Comparison of ENCODE assay signal across 1 cellular context in the genomic region with DNA sequence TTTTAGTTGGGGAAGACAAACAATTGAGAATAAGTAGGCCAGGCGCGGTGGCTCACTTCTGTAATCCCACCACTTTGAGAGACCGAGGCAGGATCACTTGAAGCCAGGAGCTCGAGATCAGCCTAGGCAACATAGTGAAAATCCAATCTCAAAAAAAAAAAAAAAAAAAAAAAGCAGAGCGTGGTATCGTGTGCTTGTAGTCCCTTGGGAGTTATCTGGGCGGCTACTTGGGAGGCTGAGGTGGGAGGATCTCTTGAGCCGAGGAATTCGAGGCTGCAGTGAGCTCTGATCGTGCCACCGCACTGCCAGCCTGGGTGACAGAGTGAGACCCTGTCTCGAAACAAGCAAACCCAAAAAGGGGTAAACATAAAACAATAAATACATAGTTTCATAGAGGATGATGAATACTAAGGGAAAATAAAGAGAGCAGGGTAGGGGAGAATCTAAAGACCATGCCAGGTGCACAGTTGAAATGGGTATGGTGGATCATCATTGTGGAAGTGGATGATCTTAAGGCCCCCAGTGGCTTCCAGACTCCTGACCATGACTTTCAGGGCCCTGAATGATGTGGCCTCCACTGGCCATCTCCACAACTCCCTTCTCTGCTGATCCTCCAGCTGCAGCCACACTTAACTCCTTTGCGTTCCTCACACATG.
A peak's percentile ranks its signal among the peaks of the same experiment; 100 is the strongest.
TF ChIP-seq lines count a peak whose summit lies in the region.

No MANE protein-coding gene starts in this region.

TF ChIP-seq in HepG2, 621 proteins besides CTCF, POLR2A, EP300 and RAD21 (continues in another document):
- TF ChIP-seq, protein P1, sequence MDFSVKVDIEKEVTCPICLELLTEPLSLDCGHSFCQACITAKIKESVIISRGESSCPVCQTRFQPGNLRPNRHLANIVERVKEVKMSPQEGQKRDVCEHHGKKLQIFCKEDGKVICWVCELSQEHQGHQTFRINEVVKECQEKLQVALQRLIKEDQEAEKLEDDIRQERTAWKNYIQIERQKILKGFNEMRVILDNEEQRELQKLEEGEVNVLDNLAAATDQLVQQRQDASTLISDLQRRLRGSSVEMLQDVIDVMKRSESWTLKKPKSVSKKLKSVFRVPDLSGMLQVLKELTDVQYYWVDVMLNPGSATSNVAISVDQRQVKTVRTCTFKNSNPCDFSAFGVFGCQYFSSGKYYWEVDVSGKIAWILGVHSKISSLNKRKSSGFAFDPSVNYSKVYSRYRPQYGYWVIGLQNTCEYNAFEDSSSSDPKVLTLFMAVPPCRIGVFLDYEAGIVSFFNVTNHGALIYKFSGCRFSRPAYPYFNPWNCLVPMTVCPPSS (IDR thresholded peaks at IDR 0.05): no peak
- no peak for TF ChIP-seq ETV6 (CRISPR knock-in tag; conservative IDR thresholded peaks at IDR 0.05)
- no peak for TF ChIP-seq MYNN (CRISPR knock-in tag; IDR thresholded peaks at IDR 0.05; ENCODE audit: low read depth)
- TF ChIP-seq, protein P2, sequence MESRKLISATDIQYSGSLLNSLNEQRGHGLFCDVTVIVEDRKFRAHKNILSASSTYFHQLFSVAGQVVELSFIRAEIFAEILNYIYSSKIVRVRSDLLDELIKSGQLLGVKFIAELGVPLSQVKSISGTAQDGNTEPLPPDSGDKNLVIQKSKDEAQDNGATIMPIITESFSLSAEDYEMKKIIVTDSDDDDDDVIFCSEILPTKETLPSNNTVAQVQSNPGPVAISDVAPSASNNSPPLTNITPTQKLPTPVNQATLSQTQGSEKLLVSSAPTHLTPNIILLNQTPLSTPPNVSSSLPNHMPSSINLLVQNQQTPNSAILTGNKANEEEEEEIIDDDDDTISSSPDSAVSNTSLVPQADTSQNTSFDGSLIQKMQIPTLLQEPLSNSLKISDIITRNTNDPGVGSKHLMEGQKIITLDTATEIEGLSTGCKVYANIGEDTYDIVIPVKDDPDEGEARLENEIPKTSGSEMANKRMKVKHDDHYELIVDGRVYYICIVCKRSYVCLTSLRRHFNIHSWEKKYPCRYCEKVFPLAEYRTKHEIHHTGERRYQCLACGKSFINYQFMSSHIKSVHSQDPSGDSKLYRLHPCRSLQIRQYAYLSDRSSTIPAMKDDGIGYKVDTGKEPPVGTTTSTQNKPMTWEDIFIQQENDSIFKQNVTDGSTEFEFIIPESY (CRISPR knock-in tag; IDR thresholded peaks at IDR 0.05): no peak
- TF ChIP-seq DZIP1 (CRISPR knock-in tag; IDR thresholded peaks at IDR 0.05): no peak
- no peak for TF ChIP-seq EZH2 (conservative IDR thresholded peaks at IDR 0.05; ENCODE audit: low read depth, low read length)
- TF ChIP-seq, protein P3, sequence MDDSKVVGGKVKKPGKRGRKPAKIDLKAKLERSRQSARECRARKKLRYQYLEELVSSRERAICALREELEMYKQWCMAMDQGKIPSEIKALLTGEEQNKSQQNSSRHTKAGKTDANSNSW (CRISPR knock-in tag; IDR thresholded peaks at IDR 0.05; ENCODE audit: borderline replicate concordance): no peak
- TF ChIP-seq, protein P4, sequence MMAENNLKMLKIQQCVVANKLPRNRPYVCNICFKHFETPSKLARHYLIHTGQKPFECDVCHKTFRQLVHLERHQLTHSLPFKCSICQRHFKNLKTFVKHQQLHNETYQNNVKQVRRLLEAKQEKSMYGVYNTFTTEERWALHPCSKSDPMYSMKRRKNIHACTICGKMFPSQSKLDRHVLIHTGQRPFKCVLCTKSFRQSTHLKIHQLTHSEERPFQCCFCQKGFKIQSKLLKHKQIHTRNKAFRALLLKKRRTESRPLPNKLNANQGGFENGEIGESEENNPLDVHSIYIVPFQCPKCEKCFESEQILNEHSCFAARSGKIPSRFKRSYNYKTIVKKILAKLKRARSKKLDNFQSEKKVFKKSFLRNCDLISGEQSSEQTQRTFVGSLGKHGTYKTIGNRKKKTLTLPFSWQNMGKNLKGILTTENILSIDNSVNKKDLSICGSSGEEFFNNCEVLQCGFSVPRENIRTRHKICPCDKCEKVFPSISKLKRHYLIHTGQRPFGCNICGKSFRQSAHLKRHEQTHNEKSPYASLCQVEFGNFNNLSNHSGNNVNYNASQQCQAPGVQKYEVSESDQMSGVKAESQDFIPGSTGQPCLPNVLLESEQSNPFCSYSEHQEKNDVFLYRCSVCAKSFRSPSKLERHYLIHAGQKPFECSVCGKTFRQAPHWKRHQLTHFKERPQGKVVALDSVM (CRISPR knock-in tag; IDR thresholded peaks at IDR 0.05): peak; percentile 95
- no peak for TF ChIP-seq ZNF225 (CRISPR knock-in tag; IDR thresholded peaks at IDR 0.05)
- TF ChIP-seq SIX4 (CRISPR knock-in tag; IDR thresholded peaks at IDR 0.05): no peak
- no peak for TF ChIP-seq ZNF274 (CRISPR knock-in tag; IDR thresholded peaks at IDR 0.05)
- TF ChIP-seq ZNF296 (CRISPR knock-in tag; conservative IDR thresholded peaks at IDR 0.05): no peak
- TF ChIP-seq REXO4 (CRISPR knock-in tag; IDR thresholded peaks at IDR 0.05; ENCODE audit: borderline replicate concordance): 0 out of 2 replicates have a peak, but pooled peaks have one; percentile 41
- 0 out of 2 replicates have a peak, but pooled peaks have one; percentile 58 for TF ChIP-seq FUBP1 (CRISPR knock-in tag; IDR thresholded peaks at IDR 0.05; ENCODE audit: borderline replicate concordance)
- TF ChIP-seq, protein P5, sequence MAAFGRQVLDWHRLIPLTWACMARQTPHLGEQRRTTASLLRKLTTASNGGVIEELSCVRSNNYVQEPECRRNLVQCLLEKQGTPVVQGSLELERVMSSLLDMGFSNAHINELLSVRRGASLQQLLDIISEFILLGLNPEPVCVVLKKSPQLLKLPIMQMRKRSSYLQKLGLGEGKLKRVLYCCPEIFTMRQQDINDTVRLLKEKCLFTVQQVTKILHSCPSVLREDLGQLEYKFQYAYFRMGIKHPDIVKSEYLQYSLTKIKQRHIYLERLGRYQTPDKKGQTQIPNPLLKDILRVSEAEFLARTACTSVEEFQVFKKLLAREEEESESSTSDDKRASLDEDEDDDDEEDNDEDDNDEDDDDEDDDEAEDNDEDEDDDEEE (CRISPR knock-in tag; IDR thresholded peaks at IDR 0.05): no peak
- TF ChIP-seq ZNF597 (CRISPR knock-in tag; IDR thresholded peaks at IDR 0.05): no peak
- TF ChIP-seq SALL1 (CRISPR knock-in tag; IDR thresholded peaks at IDR 0.05): 0 out of 2 replicates have a peak, but pooled peaks have one; percentile 24
- TF ChIP-seq HDAC2 (CRISPR knock-in tag; IDR thresholded peaks at IDR 0.05): no peak
- TF ChIP-seq ATF7-NPFF (CRISPR knock-in tag; IDR thresholded peaks at IDR 0.05; ENCODE audit: low read depth): no peak
- TF ChIP-seq ZSCAN5A (CRISPR knock-in tag; IDR thresholded peaks at IDR 0.05; ENCODE audit: borderline replicate concordance): 0 out of 2 replicates have a peak, but pooled peaks have one; percentile 7
- 0 out of 2 replicates have a peak, but pooled peaks have one; percentile 9 for TF ChIP-seq ZNF501 (CRISPR knock-in tag; IDR thresholded peaks at IDR 0.05)
- TF ChIP-seq ZNF737 (CRISPR knock-in tag; IDR thresholded peaks at IDR 0.05; ENCODE audit: borderline replicate concordance): peak; percentile 50; the same call in 1 of the 2 replicates
- TF ChIP-seq YEATS4 (CRISPR knock-in tag; IDR thresholded peaks at IDR 0.05; ENCODE audit: borderline replicate concordance): no peak
- TF ChIP-seq LRRFIP1 (CRISPR knock-in tag; conservative IDR thresholded peaks at IDR 0.05): no peak
- TF ChIP-seq ZNF839 (CRISPR knock-in tag; IDR thresholded peaks at IDR 0.05; ENCODE audit: borderline replicate concordance): no peak
- TF ChIP-seq FOXP4 (CRISPR knock-in tag; IDR thresholded peaks at IDR 0.05): no peak
- no peak for TF ChIP-seq TIGD3 (CRISPR knock-in tag; IDR thresholded peaks at IDR 0.05; ENCODE audit: borderline replicate concordance)
- 0 out of 2 replicates have a peak, but pooled peaks have one; percentile 84 for TF ChIP-seq ELF4 (CRISPR knock-in tag; IDR thresholded peaks at IDR 0.05; ENCODE audit: borderline replicate concordance)
- TF ChIP-seq ZNF788 (CRISPR knock-in tag; IDR thresholded peaks at IDR 0.05; ENCODE audit: borderline replicate concordance): peak; percentile 15; the same call in 1 of the 2 replicates
- no peak for TF ChIP-seq CENPT (CRISPR knock-in tag; IDR thresholded peaks at IDR 0.05; ENCODE audit: low read depth)
